Comparison of ENCODE assay signal across 1 cellular context in the genomic region with DNA sequence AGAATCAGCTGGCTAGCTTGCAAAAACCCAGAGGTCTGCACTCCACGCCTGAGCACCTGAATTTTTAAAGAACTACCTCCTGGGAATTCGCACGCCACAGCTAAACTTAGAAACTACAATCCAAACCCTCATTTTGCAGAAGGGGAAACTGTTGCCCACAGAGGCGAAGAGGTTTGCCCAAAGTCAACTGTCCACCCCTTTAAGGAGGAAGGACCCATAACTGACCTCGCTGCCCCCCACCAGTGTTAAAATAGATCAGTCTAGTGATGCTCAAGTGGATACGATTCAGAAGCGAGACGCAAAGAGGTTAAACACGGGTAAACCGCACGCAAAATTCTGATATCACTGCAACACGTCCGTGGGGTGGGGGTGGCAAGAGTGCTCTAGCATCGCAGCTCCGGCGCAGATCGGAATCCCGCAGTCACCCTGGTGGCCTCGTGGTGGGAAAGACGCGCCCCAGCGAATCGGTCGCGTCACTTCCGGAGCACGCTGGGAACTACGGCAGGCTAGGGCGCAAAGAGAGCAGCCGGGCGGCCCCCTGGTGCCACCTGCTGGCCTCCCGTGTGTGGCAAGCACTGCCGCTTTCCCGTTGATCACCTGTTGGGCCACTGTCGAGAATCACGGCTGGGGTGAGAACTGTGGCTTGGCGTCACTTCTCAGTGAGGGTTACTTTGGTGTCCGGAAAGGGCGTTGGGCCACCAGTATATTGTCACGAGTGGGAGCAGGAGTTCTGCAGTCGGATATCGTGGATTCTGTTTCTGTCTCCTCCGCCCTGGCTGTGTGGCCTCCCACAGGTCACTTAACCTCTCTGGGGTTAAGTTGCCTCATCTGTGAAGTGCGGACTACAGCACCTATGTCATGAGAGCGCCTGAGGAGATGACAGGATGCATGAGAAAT.
TF ChIP-seq lines count a peak whose summit lies in the region.

A gene (minus strand): TSS at position 451 of the 897 bp plus-strand sequence. CDS start 686 bp downstream, outside the sequence.

TF ChIP-seq in HEK293, 187 proteins besides CTCF, POLR2A, EP300 and RAD21 (continued from another document):
- TF ChIP-seq, protein P1, sequence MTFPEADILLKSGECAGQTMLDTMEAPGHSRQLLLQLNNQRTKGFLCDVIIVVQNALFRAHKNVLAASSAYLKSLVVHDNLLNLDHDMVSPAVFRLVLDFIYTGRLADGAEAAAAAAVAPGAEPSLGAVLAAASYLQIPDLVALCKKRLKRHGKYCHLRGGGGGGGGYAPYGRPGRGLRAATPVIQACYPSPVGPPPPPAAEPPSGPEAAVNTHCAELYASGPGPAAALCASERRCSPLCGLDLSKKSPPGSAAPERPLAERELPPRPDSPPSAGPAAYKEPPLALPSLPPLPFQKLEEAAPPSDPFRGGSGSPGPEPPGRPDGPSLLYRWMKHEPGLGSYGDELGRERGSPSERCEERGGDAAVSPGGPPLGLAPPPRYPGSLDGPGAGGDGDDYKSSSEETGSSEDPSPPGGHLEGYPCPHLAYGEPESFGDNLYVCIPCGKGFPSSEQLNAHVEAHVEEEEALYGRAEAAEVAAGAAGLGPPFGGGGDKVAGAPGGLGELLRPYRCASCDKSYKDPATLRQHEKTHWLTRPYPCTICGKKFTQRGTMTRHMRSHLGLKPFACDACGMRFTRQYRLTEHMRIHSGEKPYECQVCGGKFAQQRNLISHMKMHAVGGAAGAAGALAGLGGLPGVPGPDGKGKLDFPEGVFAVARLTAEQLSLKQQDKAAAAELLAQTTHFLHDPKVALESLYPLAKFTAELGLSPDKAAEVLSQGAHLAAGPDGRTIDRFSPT (tag by site-specific recombination; IDR thresholded peaks at IDR 0.05), result peak; percentile 67; the same call in 1 of the 2 replicates
- TF ChIP-seq TRIM28 (IDR thresholded peaks at IDR 0.05; ENCODE audit: borderline replicate concordance, low read length) (no peak), ZNF621 (tag by site-specific recombination; IDR thresholded peaks at IDR 0.05) (no peak), KLF7 (tag by site-specific recombination; IDR thresholded peaks at IDR 0.05; ENCODE audit: borderline replicate concordance) (peak; percentile 61; the same call in 1 of the 2 replicates), ZNF239 (tag by site-specific recombination; IDR thresholded peaks at IDR 0.05) (no peak), FEZF1 (tag by site-specific recombination; IDR thresholded peaks at IDR 0.05) (peak; percentile 82), ZBTB21 (tag by site-specific recombination; IDR thresholded peaks at IDR 0.05) (peak; percentile 82), ZNF792 (tag by site-specific recombination; IDR thresholded peaks at IDR 0.05) (no peak), ZNF292 (tag by site-specific recombination; IDR thresholded peaks at IDR 0.05; ENCODE audit: borderline replicate concordance, low read depth) (no peak), ZNF302 (tag by site-specific recombination; IDR thresholded peaks at IDR 0.05; ENCODE audit: low read depth) (no peak), SCRT1 (tag by site-specific recombination; IDR thresholded peaks at IDR 0.05; ENCODE audit: borderline replicate concordance) (peak; percentile 99), ZEB2 (tag by site-specific recombination; IDR thresholded peaks at IDR 0.05) (peak; percentile 86), ZNF677 (tag by site-specific recombination; IDR thresholded peaks at IDR 0.05) (no peak), ZNF830 (tag by site-specific recombination; IDR thresholded peaks at IDR 0.05; ENCODE audit: low read depth) (no peak), SETDB1 (IDR thresholded peaks at IDR 0.05; ENCODE audit: insufficient read length, low read length) (peak; percentile 58), WT1 (tag by site-specific recombination; IDR thresholded peaks at IDR 0.05) (0 out of 2 replicates have a peak, but pooled peaks have one; percentile 30), SP7 (tag by site-specific recombination; IDR thresholded peaks at IDR 0.05) (peak; percentile 84), ZNF155 (tag by site-specific recombination; IDR thresholded peaks at IDR 0.05) (no peak), ZNF24 (tag by site-specific recombination; IDR thresholded peaks at IDR 0.05) (peak; percentile 55; the same call in 1 of the 2 replicates), ZBTB7A (tag by site-specific recombination; IDR thresholded peaks at IDR 0.05; ENCODE audit: low read depth) (no peak), ZNF391 (tag by site-specific recombination; IDR thresholded peaks at IDR 0.05; ENCODE audit: borderline replicate concordance, low read depth) (peak; percentile 32; the same call in 1 of the 2 replicates), ZNF664 (tag by site-specific recombination; IDR thresholded peaks at IDR 0.05) (no peak), ZFP69B (tag by site-specific recombination; IDR thresholded peaks at IDR 0.05) (peak; percentile 66; the same call in 1 of the 2 replicates)
- TF ChIP-seq, protein P2, sequence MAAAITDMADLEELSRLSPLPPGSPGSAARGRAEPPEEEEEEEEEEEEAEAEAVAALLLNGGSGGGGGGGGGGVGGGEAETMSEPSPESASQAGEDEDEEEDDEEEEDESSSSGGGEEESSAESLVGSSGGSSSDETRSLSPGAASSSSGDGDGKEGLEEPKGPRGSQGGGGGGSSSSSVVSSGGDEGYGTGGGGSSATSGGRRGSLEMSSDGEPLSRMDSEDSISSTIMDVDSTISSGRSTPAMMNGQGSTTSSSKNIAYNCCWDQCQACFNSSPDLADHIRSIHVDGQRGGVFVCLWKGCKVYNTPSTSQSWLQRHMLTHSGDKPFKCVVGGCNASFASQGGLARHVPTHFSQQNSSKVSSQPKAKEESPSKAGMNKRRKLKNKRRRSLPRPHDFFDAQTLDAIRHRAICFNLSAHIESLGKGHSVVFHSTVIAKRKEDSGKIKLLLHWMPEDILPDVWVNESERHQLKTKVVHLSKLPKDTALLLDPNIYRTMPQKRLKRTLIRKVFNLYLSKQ (tag by site-specific recombination; IDR thresholded peaks at IDR 0.05; ENCODE audit: borderline replicate concordance), result no peak
- TF ChIP-seq, protein P3, sequence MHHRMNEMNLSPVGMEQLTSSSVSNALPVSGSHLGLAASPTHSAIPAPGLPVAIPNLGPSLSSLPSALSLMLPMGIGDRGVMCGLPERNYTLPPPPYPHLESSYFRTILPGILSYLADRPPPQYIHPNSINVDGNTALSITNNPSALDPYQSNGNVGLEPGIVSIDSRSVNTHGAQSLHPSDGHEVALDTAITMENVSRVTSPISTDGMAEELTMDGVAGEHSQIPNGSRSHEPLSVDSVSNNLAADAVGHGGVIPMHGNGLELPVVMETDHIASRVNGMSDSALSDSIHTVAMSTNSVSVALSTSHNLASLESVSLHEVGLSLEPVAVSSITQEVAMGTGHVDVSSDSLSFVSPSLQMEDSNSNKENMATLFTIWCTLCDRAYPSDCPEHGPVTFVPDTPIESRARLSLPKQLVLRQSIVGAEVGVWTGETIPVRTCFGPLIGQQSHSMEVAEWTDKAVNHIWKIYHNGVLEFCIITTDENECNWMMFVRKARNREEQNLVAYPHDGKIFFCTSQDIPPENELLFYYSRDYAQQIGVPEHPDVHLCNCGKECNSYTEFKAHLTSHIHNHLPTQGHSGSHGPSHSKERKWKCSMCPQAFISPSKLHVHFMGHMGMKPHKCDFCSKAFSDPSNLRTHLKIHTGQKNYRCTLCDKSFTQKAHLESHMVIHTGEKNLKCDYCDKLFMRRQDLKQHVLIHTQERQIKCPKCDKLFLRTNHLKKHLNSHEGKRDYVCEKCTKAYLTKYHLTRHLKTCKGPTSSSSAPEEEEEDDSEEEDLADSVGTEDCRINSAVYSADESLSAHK (tag by site-specific recombination; IDR thresholded peaks at IDR 0.05), result 0 out of 2 replicates have a peak, but pooled peaks have one; percentile 12
- TF ChIP-seq, protein P4, sequence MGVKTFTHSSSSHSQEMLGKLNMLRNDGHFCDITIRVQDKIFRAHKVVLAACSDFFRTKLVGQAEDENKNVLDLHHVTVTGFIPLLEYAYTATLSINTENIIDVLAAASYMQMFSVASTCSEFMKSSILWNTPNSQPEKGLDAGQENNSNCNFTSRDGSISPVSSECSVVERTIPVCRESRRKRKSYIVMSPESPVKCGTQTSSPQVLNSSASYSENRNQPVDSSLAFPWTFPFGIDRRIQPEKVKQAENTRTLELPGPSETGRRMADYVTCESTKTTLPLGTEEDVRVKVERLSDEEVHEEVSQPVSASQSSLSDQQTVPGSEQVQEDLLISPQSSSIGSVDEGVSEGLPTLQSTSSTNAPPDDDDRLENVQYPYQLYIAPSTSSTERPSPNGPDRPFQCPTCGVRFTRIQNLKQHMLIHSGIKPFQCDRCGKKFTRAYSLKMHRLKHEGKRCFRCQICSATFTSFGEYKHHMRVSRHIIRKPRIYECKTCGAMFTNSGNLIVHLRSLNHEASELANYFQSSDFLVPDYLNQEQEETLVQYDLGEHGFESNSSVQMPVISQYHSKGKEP (tag by site-specific recombination; IDR thresholded peaks at IDR 0.05), result no peak
- TF ChIP-seq, protein P5, sequence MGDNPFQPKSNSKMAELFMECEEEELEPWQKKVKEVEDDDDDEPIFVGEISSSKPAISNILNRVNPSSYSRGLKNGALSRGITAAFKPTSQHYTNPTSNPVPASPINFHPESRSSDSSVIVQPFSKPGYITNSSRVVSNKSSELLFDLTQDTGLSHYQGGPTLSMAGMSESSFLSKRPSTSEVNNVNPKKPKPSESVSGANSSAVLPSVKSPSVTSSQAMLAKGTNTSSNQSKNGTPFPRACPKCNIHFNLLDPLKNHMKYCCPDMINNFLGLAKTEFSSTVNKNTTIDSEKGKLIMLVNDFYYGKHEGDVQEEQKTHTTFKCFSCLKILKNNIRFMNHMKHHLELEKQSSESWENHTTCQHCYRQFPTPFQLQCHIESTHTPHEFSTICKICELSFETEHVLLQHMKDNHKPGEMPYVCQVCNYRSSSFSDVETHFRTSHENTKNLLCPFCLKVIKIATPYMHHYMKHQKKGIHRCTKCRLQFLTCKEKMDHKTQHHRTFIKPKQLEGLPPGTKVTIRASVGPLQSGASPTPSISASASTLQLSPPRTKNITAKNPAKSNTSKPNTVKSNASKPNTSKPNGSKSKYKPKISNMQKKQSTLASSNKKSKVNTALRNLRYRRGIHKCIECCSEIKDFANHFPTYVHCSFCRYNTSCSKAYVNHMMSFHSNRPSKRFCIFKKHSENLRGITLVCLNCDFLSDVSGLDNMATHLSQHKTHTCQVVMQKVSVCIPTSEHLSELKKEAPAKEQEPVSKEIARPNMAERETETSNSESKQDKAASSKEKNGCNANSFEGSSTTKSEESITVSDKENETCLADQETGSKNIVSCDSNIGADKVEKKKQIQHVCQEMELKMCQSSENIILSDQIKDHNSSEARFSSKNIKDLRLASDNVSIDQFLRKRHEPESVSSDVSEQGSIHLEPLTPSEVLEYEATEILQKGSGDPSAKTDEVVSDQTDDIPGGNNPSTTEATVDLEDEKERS (tag by site-specific recombination; IDR thresholded peaks at IDR 0.05), result no peak
- TF ChIP-seq, protein P6, sequence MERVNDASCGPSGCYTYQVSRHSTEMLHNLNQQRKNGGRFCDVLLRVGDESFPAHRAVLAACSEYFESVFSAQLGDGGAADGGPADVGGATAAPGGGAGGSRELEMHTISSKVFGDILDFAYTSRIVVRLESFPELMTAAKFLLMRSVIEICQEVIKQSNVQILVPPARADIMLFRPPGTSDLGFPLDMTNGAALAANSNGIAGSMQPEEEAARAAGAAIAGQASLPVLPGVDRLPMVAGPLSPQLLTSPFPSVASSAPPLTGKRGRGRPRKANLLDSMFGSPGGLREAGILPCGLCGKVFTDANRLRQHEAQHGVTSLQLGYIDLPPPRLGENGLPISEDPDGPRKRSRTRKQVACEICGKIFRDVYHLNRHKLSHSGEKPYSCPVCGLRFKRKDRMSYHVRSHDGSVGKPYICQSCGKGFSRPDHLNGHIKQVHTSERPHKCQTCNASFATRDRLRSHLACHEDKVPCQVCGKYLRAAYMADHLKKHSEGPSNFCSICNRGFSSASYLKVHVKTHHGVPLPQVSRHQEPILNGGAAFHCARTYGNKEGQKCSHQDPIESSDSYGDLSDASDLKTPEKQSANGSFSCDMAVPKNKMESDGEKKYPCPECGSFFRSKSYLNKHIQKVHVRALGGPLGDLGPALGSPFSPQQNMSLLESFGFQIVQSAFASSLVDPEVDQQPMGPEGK (tag by site-specific recombination; IDR thresholded peaks at IDR 0.05), result peak; percentile 60; the same call in 1 of the 2 replicates
- TF ChIP-seq, protein P7, sequence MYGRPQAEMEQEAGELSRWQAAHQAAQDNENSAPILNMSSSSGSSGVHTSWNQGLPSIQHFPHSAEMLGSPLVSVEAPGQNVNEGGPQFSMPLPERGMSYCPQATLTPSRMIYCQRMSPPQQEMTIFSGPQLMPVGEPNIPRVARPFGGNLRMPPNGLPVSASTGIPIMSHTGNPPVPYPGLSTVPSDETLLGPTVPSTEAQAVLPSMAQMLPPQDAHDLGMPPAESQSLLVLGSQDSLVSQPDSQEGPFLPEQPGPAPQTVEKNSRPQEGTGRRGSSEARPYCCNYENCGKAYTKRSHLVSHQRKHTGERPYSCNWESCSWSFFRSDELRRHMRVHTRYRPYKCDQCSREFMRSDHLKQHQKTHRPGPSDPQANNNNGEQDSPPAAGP (tag by site-specific recombination; IDR thresholded peaks at IDR 0.05), result peak; percentile 86
